ENCODE assay signal across 1 cellular context in genomic region chr7:128347573-128348147, GRCh38.
TF ChIP-seq lines count a peak whose summit lies in the region.

No MANE protein-coding gene starts in this region.

TF ChIP-seq in WTC11, 78 proteins besides CTCF, POLR2A, EP300 and RAD21 (continued from another document):
- TF ChIP-seq, protein P1, sequence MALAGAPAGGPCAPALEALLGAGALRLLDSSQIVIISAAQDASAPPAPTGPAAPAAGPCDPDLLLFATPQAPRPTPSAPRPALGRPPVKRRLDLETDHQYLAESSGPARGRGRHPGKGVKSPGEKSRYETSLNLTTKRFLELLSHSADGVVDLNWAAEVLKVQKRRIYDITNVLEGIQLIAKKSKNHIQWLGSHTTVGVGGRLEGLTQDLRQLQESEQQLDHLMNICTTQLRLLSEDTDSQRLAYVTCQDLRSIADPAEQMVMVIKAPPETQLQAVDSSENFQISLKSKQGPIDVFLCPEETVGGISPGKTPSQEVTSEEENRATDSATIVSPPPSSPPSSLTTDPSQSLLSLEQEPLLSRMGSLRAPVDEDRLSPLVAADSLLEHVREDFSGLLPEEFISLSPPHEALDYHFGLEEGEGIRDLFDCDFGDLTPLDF (CRISPR knock-in tag; IDR thresholded peaks at IDR 0.05) = no peak
- no peak for TF ChIP-seq TP53 (CRISPR knock-in tag; IDR thresholded peaks at IDR 0.05)
